19 cellular contexts compared by ENCODE assay signal in the genomic region with DNA sequence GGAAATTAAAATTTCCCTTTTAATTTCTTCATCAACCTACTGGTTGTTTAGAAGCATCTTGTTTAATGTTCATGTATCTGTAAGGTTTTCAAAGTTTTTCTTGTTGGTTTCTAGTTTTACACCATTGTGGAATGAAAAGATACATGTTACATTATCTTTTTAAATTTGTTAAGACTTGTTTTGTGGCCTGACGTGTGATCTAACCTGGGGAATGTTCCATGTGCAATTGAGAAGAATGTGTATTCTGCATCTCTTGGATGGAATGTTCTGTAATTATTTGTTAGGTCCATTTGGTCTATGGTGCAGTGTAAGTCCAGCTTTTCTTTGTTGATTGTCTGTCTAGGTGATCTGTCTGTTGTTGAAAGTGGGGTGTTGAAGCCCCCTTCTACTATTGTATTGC. TPM values are rescaled to one million over a fixed set of nuclear protein-coding genes. Genes with fewer than 3 reads are reported as not detected.
DNase-seq lines count a peak whose midpoint lies in the region; TF ChIP-seq lines count a peak whose summit lies in the region.
"Had no signal": no experiment of that assay in that cellular context is flagged by ENCODE, and none has a peak within 500 bp of the region (broad histone marks: within the 10 kb centered on the region; RNA-seq: fewer than 3 reads in every experiment).

No MANE protein-coding gene starts in this region.

- CTCF ChIA-PET in MCF 10A (lab: Yijun Ruan, JAX): no interaction called here
- CTCF ChIA-PET in mammary epithelial cell (lab: Charles Lee; ENCODE audit: low non-redundant PET): no interaction called here

- BruUV-seq in MCF 10A (replicated peaks; lab: Mats Ljungman, UMichigan) (no TSS peak), mammary epithelial cell (replicated peaks; lab: Mats Ljungman, UMichigan) (no TSS peak)

- in situ Hi-C loops in mammary epithelial cell (cut with MboI; ENCODE audit: low sequenced_read_pairs in 2 of 2): no loop called here

- POLR2A ChIA-PET in MCF 10A (lab: Yijun Ruan, JAX): interaction anchor here (0.8 kb wide), 1 partner anchor 121 kb away, joined by 3 read pairs; no protein-coding TSS in a partner anchor

- H3K9ac ChIP-seq in mammary epithelial cell (ENCODE audit: insufficient read depth, low read length): no peak overlapping the region
- H3K9ac ChIP-seq: BLaER1 had no signal

- no peak overlapping the region for H2AFZ ChIP-seq in mammary epithelial cell (ENCODE audit: low read depth, low read length)
- H2AFZ ChIP-seq: GM23338 had no signal

- 13% methylated on average over 1 of the region's 1 CpG for WGBS in mammary epithelial cell (ENCODE audit: low coverage, missing lambda C conversion rate)

- H4K20me1 ChIP-seq in mammary epithelial cell (ENCODE audit: insufficient read depth, low read length): no peaks in the 10 kb centered on the region
- H4K20me1 ChIP-seq: BLaER1 had no signal

- DNase-seq in MCF 10A (ENCODE audit: unreplicated experiment): no peak
- no peak for DNase-seq in breast epithelium (ENCODE audit: low spot score in 2 of 2)
- DNase-seq in mammary epithelial cell: peak; percentile 62
- no peak for DNase-seq in epithelial cell of prostate (ENCODE audit: low read depth, low spot score)
- DNase-seq in Ammon's horn (ENCODE audit: low spot score): no peak
- DNase-seq in NK-92 (lab: John Stamatoyannopoulos, UW; ENCODE audit: unreplicated experiment): no peak
- no peak for DNase-seq in kidney tubule cell (ENCODE audit: low spot score)
- DNase-seq: AML-193; CD4-positive, alpha-beta memory T cell; DMS153; DMS79; GDM1; HCEC 1CT had no signal

- intact Hi-C loops in MCF 10A (cut with micrococcal nuclease): no loop called here
- intact Hi-C loops in breast epithelium (cut with DNase I; ENCODE audit: low total_unique reads): no loop called here
- intact Hi-C loops in mammary epithelial cell (cut with micrococcal nuclease): no loop called here

- dilution Hi-C loops in mammary epithelial cell (cut with HindIII; ENCODE audit: low sequenced_read_pairs): no loop called here

- no peak overlapping the region for H3K27ac ChIP-seq in breast epithelium
- H3K27ac ChIP-seq in mammary epithelial cell (ENCODE audit: insufficient read depth, low read depth, low read length): peak overlapping the region; percentile 86
- H3K27ac ChIP-seq in epithelial cell of prostate: peak overlapping the region; percentile 35
- H3K27ac ChIP-seq: 22Rv1, A549, BLaER1 had no signal

- H3K9me3 ChIP-seq in breast epithelium (no peaks in the 10 kb centered on the region), mammary epithelial cell (replicated peaks; ENCODE audit: insufficient read depth, low read length) (peaks cover 5% of the 10 kb centered on the region)

- H3K36me3 Mint-ChIP-seq in MCF 10A (ENCODE audit: insufficient read depth, unreplicated experiment): peaks cover 6% of the 10 kb centered on the region
- H3K36me3 Mint-ChIP-seq: CD14-positive monocyte; CD4-positive, alpha-beta memory T cell had no signal

- H3K4me3 ChIP-seq in breast epithelium: no peak overlapping the region
- H3K4me3 ChIP-seq in mammary epithelial cell (replicated peaks in 1 of 3; ENCODE audit: insufficient read depth in 1 of 3, low read depth in 2 of 3, low read length in 3 of 3): peak overlapping the region in 1 of 3 experiments; percentile 25
- H3K4me3 ChIP-seq: A549, BLaER1, GM23338 had no signal

- H3K27me3 ChIP-seq in breast epithelium (no peaks in the 10 kb centered on the region), mammary epithelial cell (ENCODE audit: insufficient read depth, low read length) (no peaks in the 10 kb centered on the region)
- H3K27me3 ChIP-seq: BLaER1 had no signal

- H3K4me2 ChIP-seq in mammary epithelial cell (ENCODE audit: insufficient read depth, low read depth, low read length): peak overlapping the region; percentile 64
- H3K4me2 ChIP-seq: A549, BLaER1, GM23338 had no signal

- no peak for TF ChIP-seq POLR2A in breast epithelium (IDR thresholded peaks at IDR 0.05)

- TF ChIP-seq CTCF in MCF 10A (IDR thresholded peaks at IDR 0.05; ENCODE audit: unreplicated experiment): no peak
- TF ChIP-seq CTCF in breast epithelium (IDR thresholded peaks at IDR 0.05): no peak
- no peak for TF ChIP-seq CTCF in mammary epithelial cell (conservative IDR thresholded peaks at IDR 0.05 in 1 of 2, IDR thresholded peaks at IDR 0.05 in 1 of 2; ENCODE audit: extremely low read depth in 1 of 2, insufficient read depth in 1 of 2, low read depth in 1 of 2, low read length in 2 of 2)

- no peaks in the 10 kb centered on the region for H3K4me1 ChIP-seq in breast epithelium
- peaks cover 14% of the 10 kb centered on the region for H3K4me1 ChIP-seq in mammary epithelial cell (ENCODE audit: insufficient read depth, low read length)
- H3K4me1 ChIP-seq: A549, BLaER1 had no signal

- no peak overlapping the region for H3K4me3 Mint-ChIP-seq in MCF 10A (ENCODE audit: unreplicated experiment)
- H3K4me3 Mint-ChIP-seq: CD14-positive monocyte; CD4-positive, alpha-beta memory T cell; GM23338; IgD-negative memory B cell had no signal

- H3K4me1 Mint-ChIP-seq in MCF 10A (ENCODE audit: insufficient read depth, unreplicated experiment): peaks cover 9% of the 10 kb centered on the region
- H3K4me1 Mint-ChIP-seq: CD14-positive monocyte; CD4-positive, alpha-beta memory T cell; GM23338; IgD-negative memory B cell had no signal

- peaks cover 34% of the 10 kb centered on the region for H3K79me2 ChIP-seq in mammary epithelial cell (ENCODE audit: insufficient read depth, low read length)

- no peaks in the 10 kb centered on the region for H3K36me3 ChIP-seq in breast epithelium
- peaks cover under 1% of the 10 kb centered on the region for H3K36me3 ChIP-seq in mammary epithelial cell (ENCODE audit: insufficient read depth, low read length)
- H3K36me3 ChIP-seq: BLaER1 had no signal

- peaks cover 15% of the 10 kb centered on the region for H3K9me3 Mint-ChIP-seq in MCF 10A (ENCODE audit: unreplicated experiment)

- H3K27ac Mint-ChIP-seq in MCF 10A (ENCODE audit: low read depth, unreplicated experiment): peak overlapping the region; percentile 44
- H3K27ac Mint-ChIP-seq: CD14-positive monocyte; CD4-positive, alpha-beta memory T cell; GM23338; IgD-negative memory B cell had no signal

- H3K27me3 Mint-ChIP-seq in MCF 10A (ENCODE audit: insufficient read depth, unreplicated experiment): no peaks in the 10 kb centered on the region

RNA-seq across cellular contexts. Expression of a gene that starts 45.7 kb away (rescaled TPM):
- total RNA-seq in MCF 10A (2022): 36.3 and 38.2 TPM in 2 replicates
- 10 to 100 TPM in 2 of 3 donors, under 1 TPM in 1; 0.64 to 58.7 (median 41.3) TPM for total RNA-seq in breast epithelium
- 100 to 1,000 TPM in 1 of 2 donors, 10 to 100 TPM in 1; 87.7 to 111 TPM for total RNA-seq in mammary epithelial cell
- 33.7 TPM for polyA plus RNA-seq in mammary epithelial cell
- 53.9 TPM for polyA minus RNA-seq in mammary epithelial cell
- total RNA-seq: CD4-positive, alpha-beta memory T cell had no signal
- polyA plus RNA-seq: CD14-positive monocyte; CD4-positive, alpha-beta memory T cell; IgD-negative memory B cell had no signal

Comparison
In these comparisons a context has a peak if more than half of its experiments do, and no peak if none do; other contexts are left out.
1. H3K27ac ChIP-seq: peak in mammary epithelial cell (single experiment) and epithelial cell of prostate (single experiment); none in breast epithelium (0 of 2).